In the genomic region with DNA sequence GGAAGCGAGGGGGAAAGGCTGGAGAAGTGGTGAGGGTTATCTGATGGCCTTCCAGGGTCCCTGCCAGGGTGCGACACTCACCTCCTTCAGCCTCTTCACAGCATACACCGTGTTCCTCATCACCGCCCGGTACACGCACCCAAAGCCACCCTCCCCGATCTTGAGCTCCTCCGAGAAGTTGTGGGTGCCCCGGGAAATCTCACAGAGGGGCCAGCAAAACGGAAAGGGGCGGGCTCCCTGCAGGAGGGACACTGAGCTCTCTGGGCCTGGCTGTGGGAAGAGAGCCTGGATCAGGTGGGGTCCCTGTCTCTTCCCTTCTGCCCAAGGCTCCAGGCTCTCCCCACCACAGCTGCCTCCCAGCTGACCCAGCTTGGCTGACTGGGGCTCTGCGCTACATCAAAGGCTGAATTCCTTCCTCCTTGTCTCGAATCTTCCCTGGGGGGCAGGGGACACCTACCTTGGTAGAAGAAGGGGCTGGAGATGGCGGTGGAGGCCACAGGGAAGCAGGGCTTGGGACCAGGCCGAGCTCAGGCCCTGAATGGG, we compare ENCODE assay signal across 1 cellular context.
TF ChIP-seq lines count a peak whose summit lies in the region.

No MANE protein-coding gene starts in this region.

TF ChIP-seq in GM23338, 12 proteins besides CTCF, POLR2A, EP300 and RAD21 (continued from another document):
- TF ChIP-seq, protein P1, sequence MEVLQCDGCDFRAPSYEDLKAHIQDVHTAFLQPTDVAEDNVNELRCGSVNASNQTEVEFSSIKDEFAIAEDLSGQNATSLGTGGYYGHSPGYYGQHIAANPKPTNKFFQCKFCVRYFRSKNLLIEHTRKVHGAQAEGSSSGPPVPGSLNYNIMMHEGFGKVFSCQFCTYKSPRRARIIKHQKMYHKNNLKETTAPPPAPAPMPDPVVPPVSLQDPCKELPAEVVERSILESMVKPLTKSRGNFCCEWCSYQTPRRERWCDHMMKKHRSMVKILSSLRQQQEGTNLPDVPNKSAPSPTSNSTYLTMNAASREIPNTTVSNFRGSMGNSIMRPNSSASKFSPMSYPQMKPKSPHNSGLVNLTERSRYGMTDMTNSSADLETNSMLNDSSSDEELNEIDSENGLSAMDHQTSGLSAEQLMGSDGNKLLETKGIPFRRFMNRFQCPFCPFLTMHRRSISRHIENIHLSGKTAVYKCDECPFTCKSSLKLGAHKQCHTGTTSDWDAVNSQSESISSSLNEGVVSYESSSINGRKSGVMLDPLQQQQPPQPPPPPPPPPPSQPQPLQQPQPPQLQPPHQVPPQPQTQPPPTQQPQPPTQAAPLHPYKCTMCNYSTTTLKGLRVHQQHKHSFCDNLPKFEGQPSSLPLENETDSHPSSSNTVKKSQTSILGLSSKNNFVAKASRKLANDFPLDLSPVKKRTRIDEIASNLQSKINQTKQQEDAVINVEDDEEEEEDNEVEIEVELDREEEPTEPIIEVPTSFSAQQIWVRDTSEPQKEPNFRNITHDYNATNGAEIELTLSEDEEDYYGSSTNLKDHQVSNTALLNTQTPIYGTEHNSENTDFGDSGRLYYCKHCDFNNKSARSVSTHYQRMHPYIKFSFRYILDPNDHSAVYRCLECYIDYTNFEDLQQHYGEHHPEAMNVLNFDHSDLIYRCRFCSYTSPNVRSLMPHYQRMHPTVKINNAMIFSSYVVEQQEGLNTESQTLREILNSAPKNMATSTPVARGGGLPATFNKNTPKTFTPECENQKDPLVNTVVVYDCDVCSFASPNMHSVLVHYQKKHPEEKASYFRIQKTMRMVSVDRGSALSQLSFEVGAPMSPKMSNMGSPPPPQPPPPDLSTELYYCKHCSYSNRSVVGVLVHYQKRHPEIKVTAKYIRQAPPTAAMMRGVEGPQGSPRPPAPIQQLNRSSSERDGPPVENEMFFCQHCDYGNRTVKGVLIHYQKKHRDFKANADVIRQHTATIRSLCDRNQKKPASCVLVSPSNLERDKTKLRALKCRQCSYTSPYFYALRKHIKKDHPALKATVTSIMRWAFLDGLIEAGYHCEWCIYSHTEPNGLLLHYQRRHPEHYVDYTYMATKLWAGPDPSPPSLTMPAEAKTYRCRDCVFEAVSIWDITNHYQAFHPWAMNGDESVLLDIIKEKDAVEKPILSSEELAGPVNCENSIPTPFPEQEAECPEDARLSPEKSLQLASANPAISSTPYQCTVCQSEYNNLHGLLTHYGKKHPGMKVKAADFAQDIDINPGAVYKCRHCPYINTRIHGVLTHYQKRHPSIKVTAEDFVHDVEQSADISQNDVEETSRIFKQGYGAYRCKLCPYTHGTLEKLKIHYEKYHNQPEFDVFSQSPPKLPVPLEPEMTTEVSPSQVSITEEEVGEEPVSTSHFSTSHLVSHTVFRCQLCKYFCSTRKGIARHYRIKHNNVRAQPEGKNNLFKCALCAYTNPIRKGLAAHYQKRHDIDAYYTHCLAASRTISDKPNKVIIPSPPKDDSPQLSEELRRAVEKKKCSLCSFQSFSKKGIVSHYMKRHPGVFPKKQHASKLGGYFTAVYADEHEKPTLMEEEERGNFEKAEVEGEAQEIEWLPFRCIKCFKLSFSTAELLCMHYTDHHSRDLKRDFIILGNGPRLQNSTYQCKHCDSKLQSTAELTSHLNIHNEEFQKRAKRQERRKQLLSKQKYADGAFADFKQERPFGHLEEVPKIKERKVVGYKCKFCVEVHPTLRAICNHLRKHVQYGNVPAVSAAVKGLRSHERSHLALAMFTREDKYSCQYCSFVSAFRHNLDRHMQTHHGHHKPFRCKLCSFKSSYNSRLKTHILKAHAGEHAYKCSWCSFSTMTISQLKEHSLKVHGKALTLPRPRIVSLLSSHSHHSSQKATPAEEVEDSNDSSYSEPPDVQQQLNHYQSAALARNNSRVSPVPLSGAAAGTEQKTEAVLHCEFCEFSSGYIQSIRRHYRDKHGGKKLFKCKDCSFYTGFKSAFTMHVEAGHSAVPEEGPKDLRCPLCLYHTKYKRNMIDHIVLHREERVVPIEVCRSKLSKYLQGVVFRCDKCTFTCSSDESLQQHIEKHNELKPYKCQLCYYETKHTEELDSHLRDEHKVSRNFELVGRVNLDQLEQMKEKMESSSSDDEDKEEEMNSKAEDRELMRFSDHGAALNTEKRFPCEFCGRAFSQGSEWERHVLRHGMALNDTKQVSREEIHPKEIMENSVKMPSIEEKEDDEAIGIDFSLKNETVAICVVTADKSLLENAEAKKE (CRISPR knock-in tag; IDR thresholded peaks at IDR 0.05), result no peak
- TF ChIP-seq STAT1 (IDR thresholded peaks at IDR 0.05; ENCODE audit: unreplicated experiment) (no peak), EZH2phosphoT487 (IDR thresholded peaks at IDR 0.05; ENCODE audit: unreplicated experiment) (no peak), EZH2 (IDR thresholded peaks at IDR 0.05; ENCODE audit: low read depth, unreplicated experiment) (no peak), ZNF114 (CRISPR knock-in tag; IDR thresholded peaks at IDR 0.05) (no peak), NANOG (IDR thresholded peaks at IDR 0.05; ENCODE audit: borderline replicate concordance) (no peak)
